In the genomic region with DNA sequence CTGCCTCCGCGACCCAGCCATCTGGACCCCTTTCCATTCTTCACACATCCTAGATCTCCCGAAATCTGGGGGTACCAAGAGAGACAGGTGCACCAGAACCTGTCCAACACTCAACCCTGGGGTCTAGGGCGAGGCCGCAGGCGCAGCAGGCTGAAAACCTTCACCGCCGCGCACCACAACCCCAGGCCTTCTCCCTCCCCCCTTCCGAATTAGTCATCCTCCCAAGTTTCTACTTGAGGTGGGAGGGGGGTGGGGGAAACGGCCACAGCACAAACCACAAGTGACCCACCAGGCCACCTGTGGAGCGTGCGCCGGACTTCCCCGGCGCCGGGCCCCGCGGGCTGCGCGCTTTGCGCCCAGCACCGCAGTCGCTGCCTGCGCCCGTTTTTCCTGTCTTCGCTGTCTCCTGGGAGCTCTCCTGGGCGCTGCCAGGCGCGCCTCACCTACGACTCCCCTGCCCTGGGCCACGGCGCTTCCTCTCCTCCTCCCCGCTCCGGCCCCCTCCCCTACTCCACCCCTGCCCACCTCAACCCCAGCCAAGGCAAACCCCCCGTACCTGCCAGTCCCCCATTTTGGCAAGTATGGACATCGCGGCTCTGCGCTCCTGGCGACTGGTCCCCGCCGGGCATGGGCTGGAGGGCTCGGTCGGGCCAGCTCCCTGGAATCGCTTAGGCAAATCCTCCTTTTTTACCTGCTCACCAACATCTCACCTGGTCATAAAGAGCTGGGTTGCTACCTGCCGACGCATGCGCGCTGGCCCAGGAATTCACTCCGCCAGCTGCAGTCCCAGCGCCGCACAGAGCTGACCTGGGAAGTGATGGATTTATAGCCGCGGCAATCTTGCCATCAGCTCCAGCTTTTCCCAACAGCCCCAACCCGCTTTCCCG, we compare ENCODE assay signal across 10 cellular contexts. TPM values are rescaled to one million over a fixed set of nuclear protein-coding genes. Genes with fewer than 3 reads are reported as not detected.
DNase-seq lines count a peak whose midpoint lies in the region; FAIRE-seq and TF ChIP-seq lines count a peak whose summit lies in the region.
"Had no signal": no experiment of that assay in that cellular context is flagged by ENCODE, and none has a peak within 500 bp of the region (broad histone marks: within the 10 kb centered on the region; RNA-seq: fewer than 3 reads in every experiment).

No MANE protein-coding gene starts in this region.

- H3K4me2 ChIP-seq in neural progenitor cell = peak overlapping the region; percentile 73

- no peak overlapping the region for H3K27ac Mint-ChIP-seq in neural progenitor cell

- H3K79me2 ChIP-seq in neural progenitor cell (ENCODE audit: low read depth) = no peaks in the 10 kb centered on the region

- H3K4me3 ChIP-seq in HUES48 (ENCODE audit: low read depth, low read length) (peak overlapping the region; percentile 49), bronchial epithelial cell (ENCODE audit: low read depth, low read length) (peak overlapping the region; percentile 59), neural progenitor cell (peak overlapping the region; percentile 33)

- peaks cover 95% of the 10 kb centered on the region for H3K27me3 Mint-ChIP-seq in neural progenitor cell (ENCODE audit: insufficient read depth, low read depth)

- no peaks in the 10 kb centered on the region for H3K36me3 Mint-ChIP-seq in neural progenitor cell

- peak overlapping the region; percentile 34 for H3K27ac ChIP-seq in HUES48 (ENCODE audit: low read depth, low read length)
- no peak overlapping the region for H3K27ac ChIP-seq in neural progenitor cell

- in situ Hi-C loops in GM13977 (cut with MboI; ENCODE audit: low pct_unique_long_range_greater_than_20kb, low sequenced_read_pairs, unreplicated experiment) = loop anchor here (25.0 kb wide), 1 partner anchor 882 kb away; no protein-coding TSS in a partner anchor

- H3K9ac ChIP-seq in HUES48 (ENCODE audit: low read depth, low read length) (no peak overlapping the region), neural progenitor cell (no peak overlapping the region)

- no peak overlapping the region for H2AFZ ChIP-seq in neural progenitor cell (replicated peaks)

- no peak for TF ChIP-seq CTCF in GM13977 (IDR thresholded peaks at IDR 0.05; ENCODE audit: extremely low read depth, insufficient read depth, missing control alignments)
- TF ChIP-seq CTCF in bronchial epithelial cell (IDR thresholded peaks at IDR 0.05; ENCODE audit: insufficient read depth, low read length, severe bottlenecking) = no peak
- no peak for TF ChIP-seq CTCF in neural progenitor cell (IDR thresholded peaks at IDR 0.05)

- no peaks in the 10 kb centered on the region for H3K36me3 ChIP-seq in HUES48 (ENCODE audit: control insufficient read depth, insufficient read depth, low read length)
- no peaks in the 10 kb centered on the region for H3K36me3 ChIP-seq in bronchial epithelial cell (ENCODE audit: control insufficient read depth, insufficient read depth, low read length)
- no peaks in the 10 kb centered on the region for H3K36me3 ChIP-seq in neural progenitor cell

- H3F3A ChIP-seq in neural progenitor cell (ENCODE audit: low read depth) = peaks cover 49% of the 10 kb centered on the region

- H3K9me3 ChIP-seq in HUES48 (ENCODE audit: control insufficient read depth, insufficient read depth, low read length) (no peaks in the 10 kb centered on the region), neural progenitor cell (ENCODE audit: low read depth) (no peaks in the 10 kb centered on the region)

- peaks cover 90% of the 10 kb centered on the region for H4K20me1 ChIP-seq in neural progenitor cell (ENCODE audit: low read depth)

- DNase-seq in GM13977 (ENCODE audit: low spot score) = peak; percentile 78
- peak; percentile 82 for DNase-seq in bronchial epithelial cell (ENCODE audit: low read depth)
- DNase-seq in neural progenitor cell (ENCODE audit: low spot score) = peak; percentile 57
- no peak for DNase-seq in activated gamma-delta T cell treated with Interleukin-2 at 50 U/mL for 16 hours
- no peak for DNase-seq in stimulated activated CD4-positive, alpha-beta T cell treated with anti-CD3 and anti-CD28 coated beads, Interleukin-4, amount 100 ng/mL, for 1 hour
- no peak for DNase-seq in NCI-H82 (lab: John Stamatoyannopoulos, UW)
- DNase-seq in posterior cingulate gyrus = no peak

- H3K27me3 ChIP-seq in HUES48 (ENCODE audit: control insufficient read depth, insufficient read depth, low read length) (peaks cover 100% of the 10 kb centered on the region), bronchial epithelial cell (ENCODE audit: control insufficient read depth, insufficient read depth, low read length) (no peaks in the 10 kb centered on the region), neural progenitor cell (peaks cover 100% of the 10 kb centered on the region)

- intact Hi-C loops in posterior cingulate gyrus (cut with DNase I) = no loop called here

- peak overlapping the region; percentile 62 for H3K4me3 Mint-ChIP-seq in neural progenitor cell
- H3K4me3 Mint-ChIP-seq: T-helper 1 cell treated with Interleukin-12 subunit alpha and Interleukin-12 subunit beta and Interleukin-4 antibody, amounts not matched to agents 30 μg/mL and 1 μg/mL, for 36 hours had no signal

- H3K4me1 Mint-ChIP-seq in neural progenitor cell = peaks cover 54% of the 10 kb centered on the region

- H3K4me1 ChIP-seq in HUES48 (ENCODE audit: control insufficient read depth, insufficient read depth, low read length) = peaks cover 62% of the 10 kb centered on the region
- peaks cover 39% of the 10 kb centered on the region for H3K4me1 ChIP-seq in neural progenitor cell

- FAIRE-seq in bronchial epithelial cell (lab: Jason Lieb, UNC) = peak; percentile 13
- FAIRE-seq: GM18507 had no signal

- H3K9me3 Mint-ChIP-seq in neural progenitor cell = no peaks in the 10 kb centered on the region
- H3K9me3 Mint-ChIP-seq: T-helper 1 cell treated with Interleukin-12 subunit alpha and Interleukin-12 subunit beta and Interleukin-4 antibody, amounts not matched to agents 30 μg/mL and 1 μg/mL, for 36 hours had no signal

RNA-seq across cellular contexts. Expression of a gene that starts 4.2 kb away (rescaled TPM):
- total RNA-seq in bronchial epithelial cell = 3.4 and 6.3 TPM in 2 replicates
- total RNA-seq in neural progenitor cell (ENCODE audit: low replicate concordance) = 0.39 and 0.65 TPM in 2 replicates

Comparison
In these comparisons a context has a peak if more than half of its experiments do, and no peak if none do; other contexts are left out.
1. DNase-seq: peak in GM13977 (single experiment), bronchial epithelial cell (single experiment) and neural progenitor cell (single experiment); none in activated gamma-delta T cell treated with Interleukin-2 at 50 U/mL for 16 hours (single experiment), stimulated activated CD4-positive, alpha-beta T cell treated with anti-CD3 and anti-CD28 coated beads, Interleukin-4, amount 100 ng/mL, for 1 hour (single experiment), NCI-H82 (single experiment) and posterior cingulate gyrus (0 of 10).
2. Peak in every context shown above with its lines, with median percentiles within 50 percentile points of each other: H3K4me3 ChIP-seq.